2 cellular contexts compared by ENCODE assay signal in genomic region chr12:49225551-49226166, GRCh38.
TF ChIP-seq lines count a peak whose summit lies in the region.

No MANE protein-coding gene starts in this region.

TF ChIP-seq in IMR-90, 13 proteins besides CTCF, POLR2A, EP300 and RAD21:
- TF ChIP-seq MAZ (IDR thresholded peaks at IDR 0.05; ENCODE audit: borderline replicate concordance, low read depth, low read length) = no peak

TF ChIP-seq in HepG2, 621 proteins besides CTCF, POLR2A, EP300 and RAD21:
- TF ChIP-seq ZNF354B (CRISPR knock-in tag; IDR thresholded peaks at IDR 0.05) = no peak
- TF ChIP-seq ZNF101 (CRISPR knock-in tag; IDR thresholded peaks at IDR 0.05; ENCODE audit: borderline replicate concordance, low read depth) = no peak
- TF ChIP-seq KLF11 (CRISPR knock-in tag; IDR thresholded peaks at IDR 0.05) = no peak
- TF ChIP-seq MAF1 (CRISPR knock-in tag; IDR thresholded peaks at IDR 0.05; ENCODE audit: borderline replicate concordance) = no peak
- TF ChIP-seq NRL (CRISPR knock-in tag; IDR thresholded peaks at IDR 0.05; ENCODE audit: borderline replicate concordance) = no peak
- TF ChIP-seq NBN (conservative IDR thresholded peaks at IDR 0.05) = no peak
- no peak for TF ChIP-seq ZNF235 (CRISPR knock-in tag; IDR thresholded peaks at IDR 0.05; ENCODE audit: borderline replicate concordance)
- no peak for TF ChIP-seq ZNF720 (CRISPR knock-in tag; IDR thresholded peaks at IDR 0.05)
- no peak for TF ChIP-seq ZBTB46 (CRISPR knock-in tag; IDR thresholded peaks at IDR 0.05; ENCODE audit: borderline replicate concordance)
TF ChIP-seq in HepG2: peak in this region for 0.
